24 cellular contexts compared by ENCODE assay signal in the genomic region with DNA sequence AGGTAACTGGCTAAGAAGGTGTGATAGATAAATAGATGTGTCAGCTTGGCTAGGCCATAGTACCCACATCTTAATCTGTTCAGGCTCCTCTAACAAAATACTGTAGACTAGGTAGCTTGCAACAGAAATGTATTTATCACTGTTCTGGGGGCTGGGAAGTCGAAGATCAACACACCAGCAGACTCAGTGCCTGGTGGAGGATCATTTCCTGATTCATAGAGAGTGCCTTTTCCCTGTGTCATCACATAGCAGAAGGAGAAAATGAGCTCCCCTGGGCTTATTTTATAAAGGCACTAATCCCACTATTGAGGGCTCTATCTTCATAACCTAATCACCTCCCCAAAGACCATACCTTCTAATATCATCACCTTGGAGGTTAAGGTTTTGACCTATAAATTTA.
"Had no signal": no experiment of that assay in that cellular context is flagged by ENCODE, and none has a peak within 500 bp of the region (broad histone marks: within the 10 kb centered on the region; RNA-seq: fewer than 3 reads in every experiment).

No MANE protein-coding gene starts in this region.

- H3K4me3 Mint-ChIP-seq: activated CD4-positive, alpha-beta T cell treated with anti-CD3 and anti-CD28 coated beads, Interleukin-2, amount 10 ng/mL, durations not matched to agents 24 days and 14 days; activated CD8-positive, alpha-beta T cell treated with anti-CD3 and anti-CD28 coated beads for 36 hours; activated naive CD4-positive, alpha-beta T cell treated with anti-CD3 and anti-CD28 coated beads, Interleukin-2, amount 50 U/mL, for 24 hours; activated naive CD8-positive, alpha-beta T cell treated with anti-CD3 and anti-CD28 coated beads, Interleukin-2, amount 10 ng/mL, durations not matched to agents 7 days and 5 days; activated T-cell treated with anti-CD3 and anti-CD28 coated beads, Interleukin-2, amount 50 U/mL, for 72 hours; brain had no signal

- H3K27ac Mint-ChIP-seq: activated CD4-positive, alpha-beta T cell treated with anti-CD3 and anti-CD28 coated beads, Interleukin-2, amount 10 ng/mL, durations not matched to agents 24 days and 14 days; activated CD8-positive, alpha-beta T cell treated with anti-CD3 and anti-CD28 coated beads for 36 hours; activated naive CD4-positive, alpha-beta T cell treated with anti-CD3 and anti-CD28 coated beads, Interleukin-2, amount 50 U/mL, for 24 hours; activated naive CD8-positive, alpha-beta T cell treated with anti-CD3 and anti-CD28 coated beads, Interleukin-2, amount 10 ng/mL, durations not matched to agents 7 days and 5 days; activated T-cell treated with anti-CD3 and anti-CD28 coated beads, Interleukin-2, amount 50 U/mL, for 72 hours; activated T-helper 2 cell treated with anti-CD3 and anti-CD28 coated beads, Interferon-gamma antibody, Interleukin-2, Interleukin-4, amounts not matched to agents 10 μg/mL and 5 μg/mL and 100 μg/mL, durations not matched to agents 14 hours and 24 hours and 36 hours; brain had no signal

- DNase-seq: activated CD4-positive, alpha-beta T cell treated with anti-CD3 and anti-CD28 coated beads, Interleukin-2, amount 10 ng/mL, durations not matched to agents 24 days and 14 days; activated CD4-positive, alpha-beta T cell treated with anti-CD3 and anti-CD28 coated beads, Interleukin-2, amount 50 U/mL, for 4 hours; activated CD8-positive, alpha-beta T cell treated with anti-CD3 and anti-CD28 coated beads for 36 hours; activated gamma-delta T cell; activated naive CD4-positive, alpha-beta T cell treated with Interleukin-2 at 50 U/mL for 16 hours; activated naive CD8-positive, alpha-beta T cell treated with anti-CD3 and anti-CD28 coated beads, Interleukin-2, amount 10 ng/mL, durations not matched to agents 7 days and 5 days; activated T-cell treated with anti-CD3 and anti-CD28 coated beads, Interleukin-2, amount 50 U/mL, for 72 hours; central memory CD4-positive, alpha-beta T cell; Karpas-422; NCI-H1105; NCI-H1417 treated with DMSO at 0.1 percent for 48 hours; NCI-H1694; NCI-H1930; NCI-H2081 treated with DMSO at 0.1 percent for 48 hours; NCI-H345; NCI-H524 treated with DMSO at 0.1 percent for 48 hours; Peyer's patch; SIG-M5; T1000 had no signal

- H3K9me3 Mint-ChIP-seq: activated CD4-positive, alpha-beta T cell treated with anti-CD3 and anti-CD28 coated beads, Interleukin-2, amount 10 ng/mL, durations not matched to agents 24 days and 14 days; brain had no signal

- H3K36me3 Mint-ChIP-seq: activated naive CD4-positive, alpha-beta T cell treated with anti-CD3 and anti-CD28 coated beads, Interleukin-2, amount 50 U/mL, for 24 hours; activated naive CD8-positive, alpha-beta T cell treated with anti-CD3 and anti-CD28 coated beads, Interleukin-2, amount 10 ng/mL, durations not matched to agents 7 days and 5 days; brain had no signal

- H3K27me3 Mint-ChIP-seq: activated CD4-positive, alpha-beta T cell treated with anti-CD3 and anti-CD28 coated beads, Interleukin-2, amount 10 ng/mL, durations not matched to agents 24 days and 14 days; activated CD8-positive, alpha-beta T cell treated with anti-CD3 and anti-CD28 coated beads for 36 hours; activated naive CD4-positive, alpha-beta T cell treated with anti-CD3 and anti-CD28 coated beads, Interleukin-2, amount 50 U/mL, for 24 hours; activated naive CD8-positive, alpha-beta T cell treated with anti-CD3 and anti-CD28 coated beads, Interleukin-2, amount 10 ng/mL, durations not matched to agents 7 days and 5 days had no signal

- H3K4me1 Mint-ChIP-seq: activated CD4-positive, alpha-beta T cell treated with anti-CD3 and anti-CD28 coated beads, Interleukin-2, amount 10 ng/mL, durations not matched to agents 24 days and 14 days; activated naive CD4-positive, alpha-beta T cell treated with anti-CD3 and anti-CD28 coated beads, Interleukin-2, amount 50 U/mL, for 24 hours; activated naive CD8-positive, alpha-beta T cell treated with anti-CD3 and anti-CD28 coated beads, Interleukin-2, amount 10 ng/mL, durations not matched to agents 7 days and 5 days had no signal

- ATAC-seq: activated CD8-positive, alpha-beta T cell treated with anti-CD3 and anti-CD28 coated beads for 36 hours; activated T-cell treated with anti-CD3 and anti-CD28 coated beads, Interleukin-2, amount 50 U/mL, for 72 hours; Right ventricle myocardium inferior; SK-N-SH treated with all-trans-retinoic acid at 6 μM for 48 hours had no signal
